Comparison of ENCODE assay signal across 15 cellular contexts in the genomic region with DNA sequence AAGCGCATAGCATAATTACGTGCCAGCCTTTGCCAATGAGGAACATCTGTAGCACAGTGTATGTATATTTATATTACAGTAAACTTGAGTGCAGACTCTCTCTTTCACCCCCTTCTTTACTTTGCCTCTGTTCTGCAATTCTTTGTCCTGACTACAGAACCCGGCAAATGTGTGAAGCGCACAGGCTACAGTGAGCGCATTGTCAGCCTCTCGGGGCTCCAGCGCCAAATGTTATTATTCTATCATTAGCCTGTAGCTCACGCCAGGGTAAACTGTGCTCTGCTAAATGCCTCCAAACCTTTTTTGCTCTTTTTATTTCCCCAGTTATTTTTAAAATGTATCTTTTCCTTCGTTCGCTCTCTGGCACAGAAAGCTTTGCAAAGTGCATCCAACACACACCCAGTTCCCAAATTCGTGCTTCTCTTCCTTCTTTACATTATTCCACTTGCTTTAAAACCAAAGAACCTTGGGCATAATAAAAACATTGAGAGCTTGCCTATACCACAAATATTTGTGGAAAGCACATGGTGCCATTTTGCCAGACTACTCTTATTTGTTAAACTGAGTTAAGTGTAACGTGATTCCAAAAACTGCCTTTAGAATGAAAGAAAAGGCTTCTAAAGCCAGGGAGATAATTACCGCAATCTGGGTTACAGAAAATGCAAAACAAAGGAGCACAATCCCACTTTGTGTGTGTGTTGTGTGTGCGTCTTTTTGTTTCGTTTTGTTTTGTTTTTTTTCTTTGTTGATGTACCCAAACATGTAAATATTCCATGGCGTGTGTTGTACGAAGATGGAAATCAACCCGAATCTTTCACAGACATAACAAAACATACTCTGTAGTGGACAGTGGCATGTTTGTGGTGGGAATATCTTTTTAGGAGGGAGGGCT.
A peak's percentile ranks its signal among the peaks of the same experiment; 100 is the strongest.
DNase-seq lines count a peak whose midpoint lies in the region; ATAC-seq and TF ChIP-seq lines count a peak whose summit lies in the region.
"Had no signal": no experiment of that assay in that cellular context is flagged by ENCODE, and none has a peak within 500 bp of the region (broad histone marks: within the 10 kb centered on the region; RNA-seq: fewer than 3 reads in every experiment).

No MANE protein-coding gene starts in this region.

- TF ChIP-seq POLR2A in right lobe of liver (IDR thresholded peaks at IDR 0.05) (no peak), Peyer's patch (IDR thresholded peaks at IDR 0.05) (no peak)

- H3K4me3 Mint-ChIP-seq in progenitor cell of endocrine pancreas (ENCODE audit: low read depth) = no peak overlapping the region

- H3K27me3 ChIP-seq in fibroblast of lung (ENCODE audit: control insufficient read depth, insufficient read depth, low read length) (no peaks in the 10 kb centered on the region), right lobe of liver (no peaks in the 10 kb centered on the region), Peyer's patch (no peaks in the 10 kb centered on the region)
- H3K27me3 ChIP-seq: SJSA1, spleen had no signal

- H4K20me1 ChIP-seq in fibroblast of lung (ENCODE audit: control insufficient read depth, extremely low read depth, insufficient read depth, low read length) = no peaks in the 10 kb centered on the region

- H3K9me3 ChIP-seq in fibroblast of lung (ENCODE audit: control insufficient read depth, insufficient read depth, low read depth, low read length) (no peaks in the 10 kb centered on the region), right lobe of liver (no peaks in the 10 kb centered on the region), Peyer's patch (no peaks in the 10 kb centered on the region)
- H3K9me3 ChIP-seq: SJSA1, spleen had no signal

- ATAC-seq in right lobe of liver (no peak), left colon (no peak)

- H3K4me2 ChIP-seq in fibroblast of lung (ENCODE audit: extremely low read depth, insufficient read depth, low read length) = peak overlapping the region; percentile 68

- DNase-seq in G401 (ENCODE audit: low spot score) (peak; percentile 63), NCI-H748 (lab: John Stamatoyannopoulos, UW; ENCODE audit: unreplicated experiment) (peak; percentile 97), fibroblast of lung (ENCODE audit: low read depth in 2 of 2) (peak; percentile 14 to 16), posterior cingulate gyrus (peak in 7 of 10 donors; percentile 19 to 90 (median 48)), progenitor cell of endocrine pancreas (ENCODE audit: low spot score, unreplicated experiment) (no peak), right lobe of liver (no peak), Peyer's patch (no peak), left colon (no peak)
- DNase-seq: AML-193; IMR-90; NCI-H510A; spleen; stimulated activated CD8-positive, alpha-beta memory T cell treated with anti-CD3 and anti-CD28 coated beads, Interleukin-4, amount 100 ng/mL, for 48 hours had no signal

- 71% methylated on average over 18 of the region's 18 CpGs for WGBS in right lobe of liver (ENCODE audit: insufficient coverage, low coverage, low lambda C conversion rate, missing lambda C conversion rate)

- H3K4me3 ChIP-seq in fibroblast of lung (replicated peaks in 1 of 4; ENCODE audit: control extremely low read depth in 1 of 4, insufficient read depth in 1 of 4, low read depth in 3 of 4, low read length in 4 of 4) (peak overlapping the region; percentile 36 to 42 (median 38)), right lobe of liver (no peak overlapping the region), Peyer's patch (no peak overlapping the region)
- H3K4me3 ChIP-seq: SJSA1, spleen had no signal

- H3K36me3 Mint-ChIP-seq in progenitor cell of endocrine pancreas (ENCODE audit: insufficient read depth) = no peaks in the 10 kb centered on the region

- in situ Hi-C loops in G401 (cut with HindIII; ENCODE audit: low sequenced_read_pairs) = no loop called here

- H2AFZ ChIP-seq in fibroblast of lung (ENCODE audit: low read length) = peak overlapping the region; percentile 62

- intact Hi-C loops in posterior cingulate gyrus (cut with DNase I) (no loop called here), right lobe of liver (cut with DNase I) (no loop called here), left colon (cut with DNase I, micrococcal nuclease) (no loop called here)

- H3K36me3 ChIP-seq in fibroblast of lung (ENCODE audit: control insufficient read depth, insufficient read depth, low read length) (no peaks in the 10 kb centered on the region), right lobe of liver (no peaks in the 10 kb centered on the region), Peyer's patch (no peaks in the 10 kb centered on the region)
- H3K36me3 ChIP-seq: SJSA1, spleen had no signal

- no peak overlapping the region for H3K27ac Mint-ChIP-seq in progenitor cell of endocrine pancreas
- H3K27ac Mint-ChIP-seq: activated T-helper 2 cell treated with anti-CD3 and anti-CD28 coated beads, Interferon-gamma antibody, Interleukin-2, Interleukin-4, amounts not matched to agents 10 μg/mL and 5 μg/mL and 100 μg/mL, durations not matched to agents 14 hours and 24 hours and 36 hours had no signal

- H3K4me1 ChIP-seq in fibroblast of lung (ENCODE audit: control insufficient read depth, extremely low read depth, insufficient read depth, low read length) = no peaks in the 10 kb centered on the region
- H3K4me1 ChIP-seq in right lobe of liver = no peaks in the 10 kb centered on the region
- no peaks in the 10 kb centered on the region for H3K4me1 ChIP-seq in Peyer's patch
- H3K4me1 ChIP-seq: SJSA1 had no signal

- H3K9me3 Mint-ChIP-seq in progenitor cell of endocrine pancreas (ENCODE audit: low read depth) = no peaks in the 10 kb centered on the region
- H3K9me3 Mint-ChIP-seq: activated T-helper 2 cell treated with anti-CD3 and anti-CD28 coated beads, Interferon-gamma antibody, Interleukin-2, Interleukin-4, amounts not matched to agents 10 μg/mL and 5 μg/mL and 100 μg/mL, durations not matched to agents 14 hours and 24 hours and 36 hours had no signal

- no peak overlapping the region for H3K9ac ChIP-seq in fibroblast of lung (ENCODE audit: insufficient read depth, low read length)

- H3K27me3 Mint-ChIP-seq in progenitor cell of endocrine pancreas = peaks cover 7% of the 10 kb centered on the region

- no peaks in the 10 kb centered on the region for H3K79me2 ChIP-seq in fibroblast of lung (ENCODE audit: control insufficient read depth, insufficient read depth, low read length)

- H3K27ac ChIP-seq in fibroblast of lung (ENCODE audit: insufficient read depth, low read length) (peak overlapping the region; percentile 19), right lobe of liver (no peak overlapping the region), Peyer's patch (no peak overlapping the region)
- H3K27ac ChIP-seq: SJSA1, spleen had no signal

- no peaks in the 10 kb centered on the region for H3K4me1 Mint-ChIP-seq in progenitor cell of endocrine pancreas (ENCODE audit: low read depth)

- TF ChIP-seq CTCF in fibroblast of lung (conservative IDR thresholded peaks at IDR 0.05 in 1 of 2, IDR thresholded peaks at IDR 0.05 in 1 of 2; ENCODE audit: low read depth in 1 of 2, low read length in 2 of 2) (no peak), progenitor cell of endocrine pancreas (IDR thresholded peaks at IDR 0.05; ENCODE audit: unreplicated experiment) (no peak), right lobe of liver (IDR thresholded peaks at IDR 0.05) (no peak), Peyer's patch (IDR thresholded peaks at IDR 0.05) (no peak)

Comparison
In these comparisons a context has a peak if more than half of its experiments do, and no peak if none do; other contexts are left out.
1. DNase-seq: peak in G401 (single experiment), NCI-H748 (single experiment), fibroblast of lung (2 of 2) and posterior cingulate gyrus (7 of 10); none in progenitor cell of endocrine pancreas (single experiment), right lobe of liver (0 of 3), Peyer's patch (0 of 3) and left colon (0 of 2).
2. H3K4me3 ChIP-seq: peak in fibroblast of lung (4 of 4); none in right lobe of liver (0 of 3) and Peyer's patch (0 of 4).